Comparison of ENCODE assay signal across 8 cellular contexts in the genomic region with DNA sequence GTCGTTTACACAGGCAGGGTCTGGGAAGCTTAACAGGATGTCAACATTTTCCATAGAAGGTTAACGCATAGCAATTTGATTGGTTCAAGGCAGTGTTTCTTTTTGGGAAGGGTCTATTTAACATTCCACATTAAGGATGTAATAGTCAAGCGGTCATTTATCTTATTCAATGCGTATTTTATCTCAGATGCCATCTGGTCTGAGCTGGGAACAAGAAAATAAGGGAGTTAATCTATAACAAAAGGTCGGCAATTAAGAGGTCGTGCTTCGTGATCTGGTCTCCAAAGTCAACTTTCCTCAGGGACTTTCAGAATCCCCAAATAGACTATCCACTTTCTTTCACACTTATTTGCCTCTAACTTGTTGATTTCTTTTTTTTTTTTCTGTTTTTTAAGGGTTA. TPM values are rescaled to one million over a fixed set of nuclear protein-coding genes. Genes with fewer than 3 reads are reported as not detected.
DNase-seq lines count a peak whose midpoint lies in the region; ATAC-seq and TF ChIP-seq lines count a peak whose summit lies in the region.

No MANE protein-coding gene starts in this region.

- peaks cover 50% of the 10 kb centered on the region for H3K36me3 Mint-ChIP-seq in CD4-positive, alpha-beta T cell (ENCODE audit: low read depth)
- peaks cover 9% of the 10 kb centered on the region for H3K36me3 Mint-ChIP-seq in neural crest cell (ENCODE audit: low read depth)

- H3K9me3 Mint-ChIP-seq in CD4-positive, alpha-beta T cell: peaks cover 2% of the 10 kb centered on the region
- no peaks in the 10 kb centered on the region for H3K9me3 Mint-ChIP-seq in neural crest cell

- CTCF ChIA-PET in CD4-positive, alpha-beta T cell (lab: Charles Lee): interaction anchor here (1.9 to 3.2 kb wide), 3 partner anchors 9 to 305 kb away, joined by 4 to 13 read pairs (median 5); no protein-coding TSS in a partner anchor

- peak overlapping the region; percentile 88 for H3K4me3 Mint-ChIP-seq in CD4-positive, alpha-beta T cell
- peak overlapping the region; percentile 94 for H3K4me3 Mint-ChIP-seq in neural crest cell

- no peaks in the 10 kb centered on the region for H3K9me3 ChIP-seq in CD4-positive, alpha-beta T cell (ENCODE audit: control insufficient read depth, low read length)
- no peaks in the 10 kb centered on the region for H3K9me3 ChIP-seq in effector memory CD4-positive, alpha-beta T cell (ENCODE audit: control insufficient read depth, low read length)

- H3K27me3 Mint-ChIP-seq in CD4-positive, alpha-beta T cell: no peaks in the 10 kb centered on the region
- H3K27me3 Mint-ChIP-seq in neural crest cell (ENCODE audit: low read depth): no peaks in the 10 kb centered on the region

- H3K36me3 ChIP-seq in effector memory CD4-positive, alpha-beta T cell (ENCODE audit: control insufficient read depth, insufficient read depth, low read length): peaks cover 8% of the 10 kb centered on the region

- no peak for ATAC-seq in CD4-positive, alpha-beta T cell (ENCODE audit: poor library complexity)
- ATAC-seq in GM21717 (IDR thresholded peaks at IDR 0.05; ENCODE audit: unreplicated experiment): no peak

- POLR2A ChIA-PET in CD4-positive, alpha-beta T cell (lab: Charles Lee): interaction anchor here (0.7 to 6.2 kb wide), 30 partner anchors 8 to 305 kb away, joined by 3 to 106 read pairs (median 7); a partner anchor contains a TSS

- peaks cover 78% of the 10 kb centered on the region for H3K4me1 Mint-ChIP-seq in CD4-positive, alpha-beta T cell (ENCODE audit: low read depth)
- H3K4me1 Mint-ChIP-seq in neural crest cell: peaks cover 35% of the 10 kb centered on the region

- H3K27me3 ChIP-seq in CD4-positive, alpha-beta T cell (ENCODE audit: control insufficient read depth, insufficient read depth, low read length): no peaks in the 10 kb centered on the region
- H3K27me3 ChIP-seq in effector memory CD4-positive, alpha-beta T cell (replicated peaks; ENCODE audit: control insufficient read depth, insufficient read depth, low read length, poor library complexity, severe bottlenecking): no peaks in the 10 kb centered on the region

- DNase-seq in CD4-positive, alpha-beta T cell: no peak
- DNase-seq in NCI-H69 (lab: John Stamatoyannopoulos, UW): peak; percentile 89
- DNase-seq in effector memory CD4-positive, alpha-beta T cell: no peak
- no peak for DNase-seq in neural crest cell (ENCODE audit: low read depth, low spot score)
- DNase-seq in GDM1 (lab: John Stamatoyannopoulos, UW): no peak
- no peak for DNase-seq in foreskin melanocyte
- no peak for DNase-seq in NAMALWA (ENCODE audit: low spot score)

- H3K4me3 ChIP-seq in effector memory CD4-positive, alpha-beta T cell (ENCODE audit: insufficient read depth, low read depth, low read length, poor library complexity, severe bottlenecking): peak overlapping the region; percentile 62

- H3K27ac ChIP-seq in CD4-positive, alpha-beta T cell (ENCODE audit: low read depth, low read length): peak overlapping the region; percentile 82
- peak overlapping the region; percentile 83 for H3K27ac ChIP-seq in effector memory CD4-positive, alpha-beta T cell (ENCODE audit: insufficient read depth, low read length, poor library complexity, severe bottlenecking)

- H3K27ac Mint-ChIP-seq in CD4-positive, alpha-beta T cell: peak overlapping the region; percentile 96
- H3K27ac Mint-ChIP-seq in neural crest cell (ENCODE audit: unreplicated experiment): no peak overlapping the region

- intact Hi-C loops in CD4-positive, alpha-beta T cell (cut with DNase I, micrococcal nuclease): loop anchor here (2.0 to 5.0 kb wide), 5 partner anchors 61 to 354 kb away; a partner anchor contains a TSS

- no peak for TF ChIP-seq CTCF in CD4-positive, alpha-beta T cell (IDR thresholded peaks at IDR 0.05)
- no peak for TF ChIP-seq CTCF in neural crest cell (conservative IDR thresholded peaks at IDR 0.05)

- peaks cover 14% of the 10 kb centered on the region for H3K4me1 ChIP-seq in effector memory CD4-positive, alpha-beta T cell (ENCODE audit: control insufficient read depth, insufficient read depth, low read length, poor library complexity, severe bottlenecking)

RNA-seq across cellular contexts. Expression of a gene that starts 0.6 kb away (rescaled TPM):
- total RNA-seq in CD4-positive, alpha-beta T cell: 100 to 1,000 TPM; 113 to 124 TPM
- total RNA-seq in neural crest cell: 49.2 and 51.5 TPM in 2 replicates
